Comparison of ENCODE assay signal across 9 cellular contexts in the genomic region with DNA sequence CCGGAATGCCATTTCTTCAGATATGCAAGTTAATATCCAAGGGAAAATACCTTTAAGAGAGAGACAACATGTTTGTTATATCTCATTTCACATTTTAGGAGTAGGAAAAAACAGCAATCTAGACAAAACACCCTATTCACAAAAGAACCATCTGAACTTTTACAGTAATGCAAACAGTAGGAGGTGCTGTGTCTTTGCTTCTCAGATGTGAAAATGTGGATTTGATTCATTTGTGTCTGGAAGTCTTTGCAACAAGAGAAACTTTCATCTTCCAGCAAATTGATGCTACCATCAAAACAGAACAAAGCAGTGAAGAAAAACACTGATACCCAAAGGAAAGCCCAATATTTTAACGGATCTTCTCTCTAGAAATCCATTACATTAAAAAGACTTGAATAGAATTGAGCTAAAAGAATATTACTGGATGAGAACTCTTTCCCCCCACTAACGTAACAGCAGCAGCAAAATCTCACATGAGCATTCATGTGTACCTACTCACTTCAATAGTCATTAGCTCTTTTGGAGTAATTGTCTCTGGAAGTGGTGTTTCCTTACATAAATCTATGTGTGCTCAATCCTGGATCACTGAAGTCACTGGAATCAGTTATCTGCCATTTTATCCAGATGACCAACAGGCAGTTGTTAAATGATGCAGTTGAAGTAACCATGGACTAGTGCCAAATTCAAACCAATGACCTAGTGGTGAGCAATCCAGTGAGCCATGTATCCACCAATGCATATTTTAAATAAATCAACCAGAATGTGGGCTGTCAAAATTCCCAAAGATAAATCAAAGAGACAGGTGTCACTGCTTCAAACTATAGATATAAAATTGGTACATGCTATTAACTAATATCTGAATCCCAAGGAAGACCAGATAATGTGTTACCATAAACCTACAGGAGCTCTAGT. TPM values are rescaled to one million over a fixed set of nuclear protein-coding genes. Genes with fewer than 3 reads are reported as not detected.
A peak's percentile ranks its signal among the peaks of the same experiment; 100 is the strongest.
DNase-seq lines count a peak whose midpoint lies in the region; ATAC-seq, FAIRE-seq and TF ChIP-seq lines count a peak whose summit lies in the region.
"Had no signal": no experiment of that assay in that cellular context is flagged by ENCODE, and none has a peak within 500 bp of the region (broad histone marks: within the 10 kb centered on the region; RNA-seq: fewer than 3 reads in every experiment).

No MANE protein-coding gene starts in this region.

- FAIRE-seq in G401.6 (lab: Jason Lieb, UNC) = peak; percentile 95

- ATAC-seq in activated CD8-positive, alpha-beta memory T cell treated with anti-CD3 and anti-CD28 coated beads, Interleukin-2, amount 10 ng/mL, durations not matched to agents 7 days and 5 days = no peak
- ATAC-seq in HG03469 (IDR thresholded peaks at IDR 0.05; ENCODE audit: unreplicated experiment) = no peak

- H3K27me3 ChIP-seq in OCI-LY3 (ENCODE audit: low read depth, low read length) = no peaks in the 10 kb centered on the region

- H2AFZ ChIP-seq in OCI-LY3 (ENCODE audit: low read depth, low read length) = no peak overlapping the region

- H3K27ac Mint-ChIP-seq in activated CD8-positive, alpha-beta memory T cell treated with anti-CD3 and anti-CD28 coated beads, Interleukin-2, amount 10 ng/mL, durations not matched to agents 7 days and 5 days = no peak overlapping the region
- H3K27ac Mint-ChIP-seq: activated naive CD4-positive, alpha-beta T cell treated with anti-CD3 and anti-CD28 coated beads for 36 hours had no signal

- H3K27me3 Mint-ChIP-seq in activated CD8-positive, alpha-beta memory T cell treated with anti-CD3 and anti-CD28 coated beads, Interleukin-2, amount 10 ng/mL, durations not matched to agents 7 days and 5 days = peaks cover 32% of the 10 kb centered on the region

- peak; percentile 59 for TF ChIP-seq CTCF in OCI-LY3 (IDR thresholded peaks at IDR 0.05; ENCODE audit: low read depth, low read length)

- no peaks in the 10 kb centered on the region for H4K20me1 ChIP-seq in OCI-LY3 (ENCODE audit: insufficient read depth, low read length)

- no peaks in the 10 kb centered on the region for H3K9me3 Mint-ChIP-seq in activated CD8-positive, alpha-beta memory T cell treated with anti-CD3 and anti-CD28 coated beads, Interleukin-2, amount 10 ng/mL, durations not matched to agents 7 days and 5 days (ENCODE audit: low read depth)
- H3K9me3 Mint-ChIP-seq: activated naive CD4-positive, alpha-beta T cell treated with anti-CD3 and anti-CD28 coated beads for 36 hours had no signal

- H3K4me3 ChIP-seq in OCI-LY3 (ENCODE audit: low read length) = no peak overlapping the region

- DNase-seq in fibroblast of gingiva (ENCODE audit: low read depth) = peak; percentile 47
- DNase-seq in putamen (ENCODE audit: low spot score) = peak; percentile 36
- no peak for DNase-seq in ecto neural progenitor cell (ENCODE audit: low spot score)
- DNase-seq in activated CD8-positive, alpha-beta memory T cell treated with anti-CD3 and anti-CD28 coated beads, Interleukin-2, amount 10 ng/mL, durations not matched to agents 7 days and 5 days = no peak
- no peak for DNase-seq in KG1 (lab: John Stamatoyannopoulos, UW)
- DNase-seq: activated naive CD4-positive, alpha-beta T cell treated with anti-CD3 and anti-CD28 coated beads for 36 hours had no signal

- no peak overlapping the region for H3K9ac ChIP-seq in OCI-LY3 (ENCODE audit: low read length)

- H3K27ac ChIP-seq in OCI-LY3 (ENCODE audit: low read length) = peak overlapping the region; percentile 94

- CTCF ChIA-PET in activated CD8-positive, alpha-beta memory T cell treated with anti-CD3 and anti-CD28 coated beads, Interleukin-2, amount 10 ng/mL, durations not matched to agents 7 days and 5 days (lab: Charles Lee) = no interaction called here

- no peaks in the 10 kb centered on the region for H3K36me3 ChIP-seq in OCI-LY3 (replicated peaks; ENCODE audit: low read depth, low read length)

- H3K9me3 ChIP-seq in OCI-LY3 (ENCODE audit: insufficient read depth, low read length) = no peaks in the 10 kb centered on the region

- H3K4me2 ChIP-seq in OCI-LY3 (ENCODE audit: low read length) = peak overlapping the region; percentile 60; the same call in 1 of the 2 replicates

- peaks cover 66% of the 10 kb centered on the region for H3K4me1 ChIP-seq in OCI-LY3 (ENCODE audit: low read length)

- H3K36me3 Mint-ChIP-seq in activated CD8-positive, alpha-beta memory T cell treated with anti-CD3 and anti-CD28 coated beads, Interleukin-2, amount 10 ng/mL, durations not matched to agents 7 days and 5 days = no peaks in the 10 kb centered on the region

- no peaks in the 10 kb centered on the region for H3K79me2 ChIP-seq in OCI-LY3 (ENCODE audit: low read length)

- peaks cover 5% of the 10 kb centered on the region for H3K4me1 Mint-ChIP-seq in activated CD8-positive, alpha-beta memory T cell treated with anti-CD3 and anti-CD28 coated beads, Interleukin-2, amount 10 ng/mL, durations not matched to agents 7 days and 5 days

- H3K4me3 Mint-ChIP-seq in activated CD8-positive, alpha-beta memory T cell treated with anti-CD3 and anti-CD28 coated beads, Interleukin-2, amount 10 ng/mL, durations not matched to agents 7 days and 5 days = no peak overlapping the region
- H3K4me3 Mint-ChIP-seq: activated naive CD4-positive, alpha-beta T cell treated with anti-CD3 and anti-CD28 coated beads for 36 hours had no signal

RNA-seq across cellular contexts. Expression of a gene that starts 1.8 kb away (rescaled TPM):
- total RNA-seq in activated CD8-positive, alpha-beta memory T cell treated with anti-CD3 and anti-CD28 coated beads, Interleukin-2, amount 10 ng/mL, durations not matched to agents 7 days and 5 days = not detected
- total RNA-seq: activated naive CD4-positive, alpha-beta T cell treated with anti-CD3 and anti-CD28 coated beads for 36 hours had no signal

Comparison
In these comparisons a context has a peak if more than half of its experiments do, and no peak if none do; other contexts are left out.
1. DNase-seq: peak in fibroblast of gingiva (single experiment) and putamen (single experiment); none in ecto neural progenitor cell (single experiment), activated CD8-positive, alpha-beta memory T cell treated with anti-CD3 and anti-CD28 coated beads, Interleukin-2, amount 10 ng/mL, durations not matched to agents 7 days and 5 days (single experiment) and KG1 (single experiment).